Comparison of ENCODE assay signal across 9 cellular contexts in the genomic region with DNA sequence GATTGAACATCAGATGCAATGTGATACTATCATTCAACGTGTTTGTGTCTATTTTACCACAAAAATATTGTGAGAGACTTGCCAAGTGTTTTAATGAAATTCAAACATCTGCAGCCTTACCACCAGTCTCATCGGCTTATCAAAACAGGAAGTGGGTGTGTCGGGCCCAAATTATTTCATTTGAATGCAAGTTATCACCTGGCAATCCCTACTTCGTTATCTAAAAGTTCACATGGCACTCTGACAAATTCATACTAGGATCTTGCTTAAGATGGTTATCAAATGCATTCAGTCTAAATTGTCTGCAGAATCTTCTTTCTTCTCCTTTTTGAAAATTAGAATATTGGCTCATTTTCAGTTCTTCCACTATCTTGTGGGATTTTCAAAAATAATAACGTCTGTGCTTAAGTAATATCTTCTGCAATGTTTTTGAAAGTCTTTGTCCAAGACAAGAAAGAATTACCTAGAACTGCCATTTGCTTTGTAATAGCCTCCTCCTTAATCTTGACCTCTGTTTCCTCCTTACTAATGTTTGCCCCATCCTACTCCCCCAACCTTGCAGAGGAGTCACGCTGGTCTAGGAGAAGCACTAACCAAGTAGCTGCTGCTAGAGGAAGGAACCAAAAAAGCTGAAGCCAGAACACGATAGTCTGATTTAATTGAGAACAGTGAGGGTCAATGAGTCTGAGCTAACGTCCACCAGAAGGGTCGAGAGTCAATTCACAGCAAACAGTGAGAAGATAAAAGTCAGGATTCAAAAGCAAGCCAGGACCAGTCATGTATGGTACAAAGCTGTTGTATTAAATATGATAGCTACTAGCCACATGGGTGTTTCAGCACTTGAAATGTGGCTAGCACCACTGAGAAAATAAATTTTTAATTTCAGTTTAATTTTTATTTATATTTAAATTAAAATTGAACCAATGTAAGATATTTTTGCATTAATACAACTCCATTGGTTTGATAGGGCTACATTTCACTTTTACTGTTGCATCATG. TPM values are rescaled to one million over a fixed set of nuclear protein-coding genes. Genes with fewer than 3 reads are reported as not detected.
DNase-seq lines count a peak whose midpoint lies in the region; ATAC-seq and TF ChIP-seq lines count a peak whose summit lies in the region.
"Had no signal": no experiment of that assay in that cellular context is flagged by ENCODE, and none has a peak within 500 bp of the region (broad histone marks: within the 10 kb centered on the region; RNA-seq: fewer than 3 reads in every experiment).

No MANE protein-coding gene starts in this region.

- no peaks in the 10 kb centered on the region for H3K27me3 ChIP-seq in mesendoderm (ENCODE audit: insufficient read depth, low read length, poor library complexity)

- peaks cover 14% of the 10 kb centered on the region for H3K36me3 Mint-ChIP-seq in WTC11
- H3K36me3 Mint-ChIP-seq in nephron progenitor cell (ENCODE audit: low read depth): peaks cover 4% of the 10 kb centered on the region

- CTCF ChIA-PET in WTC11 (lab: Charles Lee): interaction anchor here (0.7 to 1.4 kb wide), 4 partner anchors 13 to 299 kb away, joined by 3 to 10 read pairs (median 6); no protein-coding TSS in a partner anchor

- H3K27me3 Mint-ChIP-seq in WTC11 (ENCODE audit: low read depth) (no peaks in the 10 kb centered on the region; the same call in 1 of the 2 replicates), nephron progenitor cell (ENCODE audit: low read depth, poor library complexity) (peaks cover 6% of the 10 kb centered on the region)

- POLR2A ChIA-PET in WTC11 (lab: Charles Lee): no interaction called here

- no peak overlapping the region for H4K8ac ChIP-seq in mesendoderm (ENCODE audit: low read depth, low read length)

- H3K4me3 Mint-ChIP-seq in WTC11 (no peak overlapping the region), nephron progenitor cell (no peak overlapping the region)

- no peak overlapping the region for H3K27ac ChIP-seq in mesendoderm (ENCODE audit: low read depth, low read length)

- H3K4me3 ChIP-seq in mesendoderm (ENCODE audit: low read length): no peak overlapping the region

- no peak overlapping the region for H2AK5ac ChIP-seq in mesendoderm (ENCODE audit: low read length)

- no peak overlapping the region for H3K18ac ChIP-seq in mesendoderm (ENCODE audit: low read length)

- H3K4me1 Mint-ChIP-seq in WTC11: peaks cover 13% of the 10 kb centered on the region
- H3K4me1 Mint-ChIP-seq in nephron progenitor cell: peaks cover 5% of the 10 kb centered on the region

- no peaks in the 10 kb centered on the region for H3K36me3 ChIP-seq in mesendoderm (ENCODE audit: control insufficient read depth, insufficient read depth, low read length)

- H2BK120ac ChIP-seq in mesendoderm (ENCODE audit: low read depth, low read length): no peak overlapping the region

- H3K27ac Mint-ChIP-seq in WTC11 (peak overlapping the region; percentile 11; the same call in 1 of the 2 replicates), nephron progenitor cell (no peak overlapping the region)

- TF ChIP-seq CTCF in WTC11 (IDR thresholded peaks at IDR 0.05) (no peak), nephron progenitor cell (IDR thresholded peaks at IDR 0.05) (no peak)

- H3K4ac ChIP-seq in mesendoderm (ENCODE audit: low read depth, low read length): no peak overlapping the region

- H3K79me1 ChIP-seq in mesendoderm (ENCODE audit: low read length): no peaks in the 10 kb centered on the region

- no peak overlapping the region for H3K4me2 ChIP-seq in mesendoderm (ENCODE audit: low read length)

- ATAC-seq in WTC11: no peak
- no peak for ATAC-seq in GM21576 (IDR thresholded peaks at IDR 0.05; ENCODE audit: unreplicated experiment)

- H3K23ac ChIP-seq in mesendoderm (ENCODE audit: low read length): no peak overlapping the region

- H2BK15ac ChIP-seq in mesendoderm (replicated peaks; ENCODE audit: low read depth): no peak overlapping the region

- H4K5ac ChIP-seq in mesendoderm (ENCODE audit: low read length): no peak overlapping the region

- H2BK5ac ChIP-seq in mesendoderm (ENCODE audit: low read length): peak overlapping the region; percentile 48

- H3K56ac ChIP-seq in mesendoderm (ENCODE audit: low read length): no peak overlapping the region

- DNase-seq in COR-L47 (lab: John Stamatoyannopoulos, UW) (peak; percentile 69), MV-4-11 (lab: John Stamatoyannopoulos, UW) (peak; percentile 25), WTC11 (ENCODE audit: low spot score) (no peak), mesendoderm (peak; percentile 28), NCI-H1694 (lab: John Stamatoyannopoulos, UW) (no peak), nephron progenitor cell (no peak), NCI-H2227 (lab: John Stamatoyannopoulos, UW; ENCODE audit: unreplicated experiment) (no peak)
- DNase-seq: stimulated activated CD4-positive, alpha-beta T cell treated with anti-CD3 and anti-CD28 coated beads, Interleukin-2, amount 100 ng/mL, for 48 hours had no signal

- H3K9ac ChIP-seq in mesendoderm (ENCODE audit: low read length): no peak overlapping the region

- peaks cover 11% of the 10 kb centered on the region for H3K4me1 ChIP-seq in mesendoderm (ENCODE audit: control insufficient read depth, low read depth, low read length)

- peaks cover 16% of the 10 kb centered on the region for H3K9me3 Mint-ChIP-seq in WTC11
- peaks cover 13% of the 10 kb centered on the region for H3K9me3 Mint-ChIP-seq in nephron progenitor cell

- WGBS in mesendoderm (ENCODE audit: extremely low coverage, insufficient coverage, low lambda C conversion rate): no CpG with 5 or more reads among the region's 9 CpGs

- H3K79me2 ChIP-seq in mesendoderm (ENCODE audit: control insufficient read depth, insufficient read depth, low read length): no peaks in the 10 kb centered on the region

TF ChIP-seq in WTC11, 78 proteins besides CTCF, POLR2A, EP300 and RAD21:
- TF ChIP-seq, protein P1, sequence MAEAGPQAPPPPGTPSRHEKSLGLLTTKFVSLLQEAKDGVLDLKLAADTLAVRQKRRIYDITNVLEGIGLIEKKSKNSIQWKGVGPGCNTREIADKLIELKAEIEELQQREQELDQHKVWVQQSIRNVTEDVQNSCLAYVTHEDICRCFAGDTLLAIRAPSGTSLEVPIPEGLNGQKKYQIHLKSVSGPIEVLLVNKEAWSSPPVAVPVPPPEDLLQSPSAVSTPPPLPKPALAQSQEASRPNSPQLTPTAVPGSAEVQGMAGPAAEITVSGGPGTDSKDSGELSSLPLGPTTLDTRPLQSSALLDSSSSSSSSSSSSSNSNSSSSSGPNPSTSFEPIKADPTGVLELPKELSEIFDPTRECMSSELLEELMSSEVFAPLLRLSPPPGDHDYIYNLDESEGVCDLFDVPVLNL (CRISPR knock-in tag; IDR thresholded peaks at IDR 0.05; ENCODE audit: borderline replicate concordance, low read depth): no peak
- TF ChIP-seq ESRRA (CRISPR knock-in tag; IDR thresholded peaks at IDR 0.05; ENCODE audit: borderline replicate concordance): no peak
- no peak for TF ChIP-seq NR1H2 (CRISPR knock-in tag; IDR thresholded peaks at IDR 0.05)
- TF ChIP-seq, protein P2, sequence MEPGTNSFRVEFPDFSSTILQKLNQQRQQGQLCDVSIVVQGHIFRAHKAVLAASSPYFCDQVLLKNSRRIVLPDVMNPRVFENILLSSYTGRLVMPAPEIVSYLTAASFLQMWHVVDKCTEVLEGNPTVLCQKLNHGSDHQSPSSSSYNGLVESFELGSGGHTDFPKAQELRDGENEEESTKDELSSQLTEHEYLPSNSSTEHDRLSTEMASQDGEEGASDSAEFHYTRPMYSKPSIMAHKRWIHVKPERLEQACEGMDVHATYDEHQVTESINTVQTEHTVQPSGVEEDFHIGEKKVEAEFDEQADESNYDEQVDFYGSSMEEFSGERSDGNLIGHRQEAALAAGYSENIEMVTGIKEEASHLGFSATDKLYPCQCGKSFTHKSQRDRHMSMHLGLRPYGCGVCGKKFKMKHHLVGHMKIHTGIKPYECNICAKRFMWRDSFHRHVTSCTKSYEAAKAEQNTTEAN (CRISPR knock-in tag; IDR thresholded peaks at IDR 0.05): no peak
- no peak for TF ChIP-seq SMAD4 (CRISPR knock-in tag; IDR thresholded peaks at IDR 0.05)
- no peak for TF ChIP-seq TEAD4 (CRISPR knock-in tag; IDR thresholded peaks at IDR 0.05)
- TF ChIP-seq, protein P3, sequence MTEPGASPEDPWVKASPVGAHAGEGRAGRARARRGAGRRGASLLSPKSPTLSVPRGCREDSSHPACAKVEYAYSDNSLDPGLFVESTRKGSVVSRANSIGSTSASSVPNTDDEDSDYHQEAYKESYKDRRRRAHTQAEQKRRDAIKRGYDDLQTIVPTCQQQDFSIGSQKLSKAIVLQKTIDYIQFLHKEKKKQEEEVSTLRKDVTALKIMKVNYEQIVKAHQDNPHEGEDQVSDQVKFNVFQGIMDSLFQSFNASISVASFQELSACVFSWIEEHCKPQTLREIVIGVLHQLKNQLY (CRISPR knock-in tag; IDR thresholded peaks at IDR 0.05): no peak

RNA-seq across cellular contexts. Expression of gene BIRC3, which starts 10.2 kb away (rescaled TPM):
- total RNA-seq in WTC11 (2021): 0.33 to 0.50 TPM (median 0.39 TPM) in 3 replicates
- polyA plus RNA-seq in mesendoderm (2013, experiment 1 of 2): 0.06 TPM
- polyA plus RNA-seq in mesendoderm (2013, experiment 2 of 2): 0.06 TPM

RNA-seq across cellular contexts. Expression of gene BIRC2, which starts 39.9 kb away (rescaled TPM):
- 22.3 to 24.3 TPM (median 23.3 TPM) in 3 replicates for total RNA-seq in WTC11 (2021)
- polyA plus RNA-seq in mesendoderm (2013, experiment 1 of 2): 24.1 TPM
- polyA plus RNA-seq in mesendoderm (2013, experiment 2 of 2): 23.9 TPM

Comparison
In these comparisons a context has a peak if more than half of its experiments do, and no peak if none do; other contexts are left out.
1. DNase-seq: peak in COR-L47 (single experiment), MV-4-11 (single experiment) and mesendoderm (single experiment); none in WTC11 (single experiment), NCI-H1694 (single experiment), nephron progenitor cell (single experiment) and NCI-H2227 (single experiment).